ENCODE assay signal across 23 cellular contexts in genomic region chr16:65684230-65684629, GRCh38.
DNase-seq lines count a peak whose midpoint lies in the region; ATAC-seq, FAIRE-seq and TF ChIP-seq lines count a peak whose summit lies in the region.
"Had no signal": no experiment of that assay in that cellular context is flagged by ENCODE, and none has a peak within 500 bp of the region (broad histone marks: within the 10 kb centered on the region; RNA-seq: fewer than 3 reads in every experiment).

No MANE protein-coding gene starts in this region.

- H3K9me3 ChIP-seq in SK-N-SH (no peaks in the 10 kb centered on the region; the same call in 1 of the 2 replicates), H1 (ENCODE audit: insufficient read depth in 2 of 2, low read depth in 1 of 2, low read length in 1 of 2) (peaks cover 6 to 7% of the 10 kb centered on the region in 2 experiments; a peak in 3 of 4 replicates)
- H3K9me3 ChIP-seq: neutrophil had no signal

- no peak overlapping the region for H2BK20ac ChIP-seq in H1 (ENCODE audit: low read length)

- H3K23ac ChIP-seq in H1 (ENCODE audit: insufficient read length) (no peak overlapping the region), mesendoderm (ENCODE audit: low read length) (no peak overlapping the region)

- no peak overlapping the region for H2BK12ac ChIP-seq in H1 (ENCODE audit: low read depth, low read length)

- ATAC-seq in SK-N-SH treated with all-trans-retinoic acid at 6 μM for 48 hours (no peak), GM19023 (IDR thresholded peaks at IDR 0.05; ENCODE audit: unreplicated experiment) (no peak)
- ATAC-seq: effector memory CD8-positive, alpha-beta T cell; Right ventricle myocardium inferior had no signal

- no peak overlapping the region for H2AFZ ChIP-seq in SK-N-SH (ENCODE audit: low read depth)
- no peak overlapping the region for H2AFZ ChIP-seq in H1 (ENCODE audit: low read length)

- H3K27me3 ChIP-seq in SK-N-SH (ENCODE audit: insufficient read depth): no peaks in the 10 kb centered on the region
- peaks cover 0 to 1% (median 0%) of the 10 kb centered on the region in 4 experiments; a peak in 1 of 7 replicates for H3K27me3 ChIP-seq in H1 (replicated peaks in 1 of 4; ENCODE audit: control insufficient read depth in 3 of 4, extremely low read depth in 1 of 4, insufficient read depth in 3 of 4, low read length in 3 of 4)
- H3K27me3 ChIP-seq in mesendoderm (ENCODE audit: insufficient read depth, low read length, poor library complexity): no peaks in the 10 kb centered on the region
- H3K27me3 ChIP-seq: neutrophil, transverse colon had no signal

- DNase-seq in SK-N-SH (no peak), NAMALWA (ENCODE audit: low spot score) (peak; percentile 21), H1 (ENCODE audit: low read depth in 1 of 2, low spot score in 2 of 2) (no peak), type B pancreatic cell (ENCODE audit: extremely low spot score, unreplicated experiment) (no peak), mesendoderm (no peak), COLO829 (ENCODE audit: low spot score) (no peak)
- DNase-seq: CD4-positive, alpha-beta memory T cell; central memory CD4-positive, alpha-beta T cell; effector memory CD8-positive, alpha-beta T cell; foreskin fibroblast; Karpas-422; NCI-H1694 treated with DMSO at 0.1 percent for 48 hours; retina; stimulated activated CD4-positive, alpha-beta T cell treated with anti-CD3 and anti-CD28 coated beads, Interleukin-15, amount 100 ng/mL, for 24 hours; stimulated activated naive CD4-positive, alpha-beta T cell treated with Interleukin-2 at 50 U/mL for 16 hours; transverse colon had no signal

- peaks cover 18% of the 10 kb centered on the region for H3K4me1 Mint-ChIP-seq in type B pancreatic cell (ENCODE audit: unreplicated experiment)
- H3K4me1 Mint-ChIP-seq: CD4-positive, alpha-beta memory T cell had no signal

- TF ChIP-seq CTCF in SK-N-SH (IDR thresholded peaks at IDR 0.05) (peak; percentile 35), H1 (IDR thresholded peaks at IDR 0.05; ENCODE audit: control extremely low read depth in 1 of 3, insufficient read depth in 1 of 3, low read depth in 1 of 3, low read length in 3 of 3) (peak in 2 of 3 experiments; percentile 9 to 40; a peak in 2 of 4 replicates), type B pancreatic cell (conservative IDR thresholded peaks at IDR 0.05) (peak; percentile 66)

- H2AK5ac ChIP-seq in H1 (ENCODE audit: low read depth, low read length) (no peak overlapping the region), mesendoderm (ENCODE audit: low read length) (no peak overlapping the region)

- H3K4me2 ChIP-seq in SK-N-SH (no peak overlapping the region), H1 (ENCODE audit: insufficient read depth in 1 of 2, low read depth in 2 of 2, low read length in 2 of 2) (no peak overlapping the region), mesendoderm (ENCODE audit: low read length) (no peak overlapping the region)

- no peaks in the 10 kb centered on the region for H3K9me2 ChIP-seq in SK-N-SH

- no peak overlapping the region for H3K4me3 Mint-ChIP-seq in type B pancreatic cell
- H3K4me3 Mint-ChIP-seq: activated T-helper 1 cell treated with anti-CD3 and anti-CD28 coated beads, Interleukin-12 subunit alpha, Interleukin-12 subunit beta, Interleukin-2, Interleukin-4 antibody, amounts not matched to agents 30 ng/mL and 10 ng/mL and 1 ng/mL, durations not matched to agents 14 hours and 24 hours and 36 hours; CD4-positive, alpha-beta memory T cell; effector memory CD8-positive, alpha-beta T cell had no signal

- POLR2A ChIA-PET in SK-N-SH (lab: Yijun Ruan, JAX): no interaction called here
- POLR2A ChIA-PET in H1 (lab: Charles Lee; ENCODE audit: partially characterized antibody): no interaction called here

- H3F3A ChIP-seq in SK-N-SH (replicated peaks; ENCODE audit: insufficient read depth): no peaks in the 10 kb centered on the region

- H3K18ac ChIP-seq in H1 (ENCODE audit: extremely low read depth, low read length) (no peak overlapping the region), mesendoderm (ENCODE audit: low read length) (no peak overlapping the region)

- no peaks in the 10 kb centered on the region for H4K20me1 ChIP-seq in SK-N-SH (ENCODE audit: insufficient read depth)
- H4K20me1 ChIP-seq in H1 (replicated peaks in 1 of 2; ENCODE audit: control insufficient read depth in 1 of 2, insufficient read depth in 2 of 2, low read length in 2 of 2): no peaks in the 10 kb centered on the region

- H3K4me1 ChIP-seq in SK-N-SH (ENCODE audit: control insufficient read depth in 1 of 2, insufficient read depth in 2 of 2, low read depth in 1 of 2, low read length in 1 of 2) (no peaks in the 10 kb centered on the region; a peak in 1 of 4 replicates), H1 (replicated peaks in 1 of 4; ENCODE audit: control insufficient read depth in 3 of 4, insufficient read depth in 4 of 4, low read length in 3 of 4) (no peaks in the 10 kb centered on the region), mesendoderm (ENCODE audit: control insufficient read depth, low read depth, low read length) (no peaks in the 10 kb centered on the region)
- H3K4me1 ChIP-seq: transverse colon had no signal

- H3K23me2 ChIP-seq in H1 (ENCODE audit: low read depth, low read length): no peaks in the 10 kb centered on the region

- TF ChIP-seq POLR2A in H1 (IDR thresholded peaks at IDR 0.05; ENCODE audit: control extremely low read depth in 1 of 2, low read depth in 2 of 2, low read length in 2 of 2): no peak

- CTCF ChIA-PET in SK-N-SH (lab: Yijun Ruan, JAX): no interaction called here
- CTCF ChIA-PET in H1 (lab: Charles Lee; ENCODE audit: partially characterized antibody): interaction anchor here (0.6 to 0.8 kb wide), 3 partner anchors 9 to 263 kb away, joined by 3 to 5 read pairs (median 3); no protein-coding TSS in a partner anchor

- TF ChIP-seq EP300 in SK-N-SH (IDR thresholded peaks at IDR 0.05; ENCODE audit: borderline replicate concordance in 1 of 2, low read depth in 1 of 2, low read length in 1 of 2) (no peak), H1 (IDR thresholded peaks at IDR 0.05; ENCODE audit: borderline replicate concordance in 1 of 2, low read depth in 2 of 2, low read length in 2 of 2) (no peak)

- H3K14ac ChIP-seq in H1 (ENCODE audit: insufficient read length): no peak overlapping the region

- H3K56ac ChIP-seq in H1 (replicated peaks; ENCODE audit: insufficient read length, low read depth, low read length) (no peak overlapping the region), mesendoderm (ENCODE audit: low read length) (no peak overlapping the region)

- H3K27ac ChIP-seq in SK-N-SH (ENCODE audit: low read depth in 2 of 2, low read length in 1 of 2) (no peak overlapping the region), H1 (ENCODE audit: low read depth, low read length) (no peak overlapping the region), mesendoderm (ENCODE audit: low read depth, low read length) (no peak overlapping the region)
- H3K27ac ChIP-seq: HL-60, neutrophil, transverse colon had no signal

- H2BK5ac ChIP-seq in H1 (ENCODE audit: low read depth, low read length) (no peak overlapping the region), mesendoderm (ENCODE audit: low read length) (no peak overlapping the region)

- no peak for FAIRE-seq in H1 (lab: Jason Lieb, UNC)
- FAIRE-seq: A204.1 had no signal

- no peak overlapping the region for H4K8ac ChIP-seq in H1 (ENCODE audit: extremely low read depth, insufficient read depth, low read length)
- H4K8ac ChIP-seq in mesendoderm (ENCODE audit: low read depth, low read length): no peak overlapping the region

- no peaks in the 10 kb centered on the region for H3K79me1 ChIP-seq in H1 (ENCODE audit: low read depth, low read length)
- no peaks in the 10 kb centered on the region for H3K79me1 ChIP-seq in mesendoderm (ENCODE audit: low read length)

- H4K5ac ChIP-seq in H1 (ENCODE audit: insufficient read length, low read depth, low read length): no peak overlapping the region
- H4K5ac ChIP-seq in mesendoderm (ENCODE audit: low read length): no peak overlapping the region

- H3K4ac ChIP-seq in H1 (replicated peaks; ENCODE audit: insufficient read length, low read depth, low read length) (no peak overlapping the region), mesendoderm (ENCODE audit: low read depth, low read length) (no peak overlapping the region)

- H3K9me3 Mint-ChIP-seq in type B pancreatic cell: peaks cover 17% of the 10 kb centered on the region

- no peaks in the 10 kb centered on the region for H3K36me3 Mint-ChIP-seq in type B pancreatic cell
- H3K36me3 Mint-ChIP-seq: CD4-positive, alpha-beta memory T cell had no signal

- H3K79me2 ChIP-seq in SK-N-SH (ENCODE audit: insufficient read depth): no peaks in the 10 kb centered on the region
- H3K79me2 ChIP-seq in H1 (ENCODE audit: control insufficient read depth in 1 of 2, insufficient read depth in 2 of 2, low read length in 2 of 2): no peaks in the 10 kb centered on the region
- no peaks in the 10 kb centered on the region for H3K79me2 ChIP-seq in mesendoderm (ENCODE audit: control insufficient read depth, insufficient read depth, low read length)

- H2BK120ac ChIP-seq in H1 (replicated peaks; ENCODE audit: low read depth, low read length) (no peak overlapping the region), mesendoderm (ENCODE audit: low read depth, low read length) (no peak overlapping the region)

- H3K36me3 ChIP-seq in SK-N-SH (replicated peaks in 1 of 2; ENCODE audit: control insufficient read depth in 1 of 2, insufficient read depth in 2 of 2, low read length in 1 of 2) (no peaks in the 10 kb centered on the region), H1 (ENCODE audit: control insufficient read depth in 2 of 4, insufficient read depth in 4 of 4, low read length in 3 of 4) (no peaks in the 10 kb centered on the region), mesendoderm (ENCODE audit: control insufficient read depth, insufficient read depth, low read length) (no peaks in the 10 kb centered on the region)
- H3K36me3 ChIP-seq: neutrophil, transverse colon had no signal

- no peaks in the 10 kb centered on the region for H3K27me3 Mint-ChIP-seq in type B pancreatic cell
- H3K27me3 Mint-ChIP-seq: CD4-positive, alpha-beta memory T cell; effector memory CD8-positive, alpha-beta T cell had no signal

- H2BK15ac ChIP-seq in H1 (ENCODE audit: low read length) (no peak overlapping the region), mesendoderm (replicated peaks; ENCODE audit: low read depth) (no peak overlapping the region)

- H3K4me3 ChIP-seq in SK-N-SH (ENCODE audit: low read depth in 2 of 2, low read length in 1 of 2) (no peak overlapping the region), H1 (ENCODE audit: extremely low read depth in 1 of 4, insufficient read depth in 2 of 4, low read depth in 3 of 4, low read length in 4 of 4) (no peak overlapping the region), mesendoderm (ENCODE audit: low read length) (no peak overlapping the region)
- H3K4me3 ChIP-seq: transverse colon had no signal

- no peak overlapping the region for H4K91ac ChIP-seq in H1 (replicated peaks; ENCODE audit: insufficient read length, low read length)

- TF ChIP-seq RAD21 in SK-N-SH (IDR thresholded peaks at IDR 0.05; ENCODE audit: low read length) (no peak), H1 (IDR thresholded peaks at IDR 0.05 in 1 of 2, conservative IDR thresholded peaks at IDR 0.05 in 1 of 2; ENCODE audit: low read depth in 2 of 2, low read length in 2 of 2) (peak in 1 of 2 experiments; percentile 20; a peak in 1 of 4 replicates)

- H3K9ac ChIP-seq in SK-N-SH (no peak overlapping the region), H1 (replicated peaks in 1 of 4; ENCODE audit: extremely low read depth in 1 of 4, low read depth in 3 of 4, low read length in 3 of 4) (no peak overlapping the region), mesendoderm (ENCODE audit: low read length) (no peak overlapping the region)

- H3K27ac Mint-ChIP-seq in type B pancreatic cell: no peak overlapping the region
- H3K27ac Mint-ChIP-seq: activated T-helper 1 cell treated with anti-CD3 and anti-CD28 coated beads, Interleukin-12 subunit alpha, Interleukin-12 subunit beta, Interleukin-2, Interleukin-4 antibody, amounts not matched to agents 30 ng/mL and 10 ng/mL and 1 ng/mL, durations not matched to agents 14 hours and 24 hours and 36 hours; CD4-positive, alpha-beta memory T cell; effector memory CD8-positive, alpha-beta T cell had no signal

Comparison
In these comparisons a context has a peak if more than half of its experiments do, and no peak if none do; other contexts are left out.
1. Of the 17 proteins assayed by ChIP-seq in both H1 and SK-N-SH: peak only in H1: none; only in SK-N-SH: none; in both: CTCF; in neither: 15; mixed calls (peak in some experiments, not most) for 1.